ENCODE assay signal across 21 cellular contexts in the genomic region with DNA sequence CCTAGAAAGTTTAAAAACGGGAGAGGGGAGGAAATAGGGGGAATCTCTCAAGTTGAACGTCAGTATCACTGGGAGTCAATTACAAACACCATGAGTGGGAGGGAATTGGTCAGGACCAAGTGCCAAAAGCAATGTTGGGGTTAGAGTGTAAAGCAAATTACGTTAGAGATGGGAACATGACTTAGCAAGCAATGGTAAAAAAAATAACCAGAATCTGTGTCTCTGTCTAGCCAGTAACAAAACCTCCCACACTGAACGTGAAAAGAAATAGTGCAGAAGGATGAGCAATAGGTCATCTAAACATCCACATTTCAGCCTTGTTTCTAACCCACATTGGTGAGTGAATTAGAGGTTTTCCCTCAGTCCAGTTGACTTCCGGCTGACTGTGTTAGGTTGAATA.
"Had no signal": no experiment of that assay in that cellular context is flagged by ENCODE, and none has a peak within 500 bp of the region (broad histone marks: within the 10 kb centered on the region; RNA-seq: fewer than 3 reads in every experiment).

No MANE protein-coding gene starts in this region.

- H3K4me1 ChIP-seq: gastrocnemius medialis had no signal

- H3K36me3 ChIP-seq: ascending aorta, gastrocnemius medialis, neutrophil had no signal

- H3K27ac ChIP-seq: ascending aorta, epithelial cell of prostate, gastrocnemius medialis, neutrophil had no signal

- H3K9me3 Mint-ChIP-seq: activated naive CD4-positive, alpha-beta T cell treated with anti-CD3 and anti-CD28 coated beads, Interleukin-2, amount 10 ng/mL, durations not matched to agents 7 days and 5 days; effector memory CD8-positive, alpha-beta T cell; stimulated activated naive CD8-positive, alpha-beta T cell treated with anti-CD3 and anti-CD28 coated beads, Interleukin-15, amount 100 ng/mL, for 72 hours; WTC11 had no signal

- H3K9ac ChIP-seq: SK-N-SH had no signal

- H3K27me3 Mint-ChIP-seq: activated CD4-positive, alpha-beta T cell treated with anti-CD3 and anti-CD28 coated beads for 36 hours; stimulated activated naive CD8-positive, alpha-beta T cell treated with anti-CD3 and anti-CD28 coated beads, Interleukin-15, amount 100 ng/mL, for 72 hours had no signal

- H3K4me3 Mint-ChIP-seq: activated CD4-positive, alpha-beta T cell treated with anti-CD3 and anti-CD28 coated beads for 36 hours; activated CD8-positive, alpha-beta T cell treated with anti-CD3 and anti-CD28 coated beads, Interleukin-2, amount 10 ng/mL, durations not matched to agents 7 days and 5 days; activated naive CD4-positive, alpha-beta T cell treated with anti-CD3 and anti-CD28 coated beads, Interleukin-2, amount 10 ng/mL, durations not matched to agents 7 days and 5 days; effector memory CD8-positive, alpha-beta T cell; naive B cell; stimulated activated naive CD8-positive, alpha-beta T cell treated with anti-CD3 and anti-CD28 coated beads, Interleukin-15, amount 100 ng/mL, for 72 hours; T-helper 2 cell treated with Interferon-gamma antibody and Interleukin-4, amounts not matched to agents 5 μg/mL and 100 μg/mL, for 36 hours; WTC11 had no signal

- H3K27me3 ChIP-seq: ascending aorta, gastrocnemius medialis had no signal

- FAIRE-seq: TTC549 had no signal

- DNase-seq: activated CD4-positive, alpha-beta T cell treated with anti-CD3 and anti-CD28 coated beads for 36 hours; activated CD8-positive, alpha-beta T cell treated with anti-CD3 and anti-CD28 coated beads, Interleukin-2, amount 10 ng/mL, durations not matched to agents 7 days and 5 days; activated effector memory CD4-positive, alpha-beta T cell treated with Interleukin-2 at 50 U/mL for 16 hours; activated naive CD4-positive, alpha-beta T cell treated with anti-CD3 and anti-CD28 coated beads, Interleukin-2, amount 10 ng/mL, durations not matched to agents 7 days and 5 days; activated T-cell treated with anti-CD3 and anti-CD28 coated beads, Interleukin-2, amount 50 U/mL, for 48 hours; effector memory CD8-positive, alpha-beta T cell; gastrocnemius medialis; head of caudate nucleus; left ventricle myocardium superior; mucosa of descending colon; naive B cell; posterior cingulate gyrus; SK-N-SH; stimulated activated naive CD8-positive, alpha-beta T cell treated with anti-CD3 and anti-CD28 coated beads, Interleukin-15, amount 100 ng/mL, for 72 hours; trophoblast cell had no signal

- H3K9me3 ChIP-seq: ascending aorta, gastrocnemius medialis, mucosa of descending colon, neutrophil, SK-N-SH had no signal

- H3K27ac Mint-ChIP-seq: activated CD4-positive, alpha-beta T cell treated with anti-CD3 and anti-CD28 coated beads for 36 hours; activated CD8-positive, alpha-beta T cell treated with anti-CD3 and anti-CD28 coated beads, Interleukin-2, amount 10 ng/mL, durations not matched to agents 7 days and 5 days; activated naive CD4-positive, alpha-beta T cell treated with anti-CD3 and anti-CD28 coated beads, Interleukin-2, amount 10 ng/mL, durations not matched to agents 7 days and 5 days; effector memory CD8-positive, alpha-beta T cell; stimulated activated naive CD8-positive, alpha-beta T cell treated with anti-CD3 and anti-CD28 coated beads, Interleukin-15, amount 100 ng/mL, for 72 hours; T-helper 2 cell treated with Interferon-gamma antibody and Interleukin-4, amounts not matched to agents 5 μg/mL and 100 μg/mL, for 36 hours; WTC11 had no signal

- H3K4me3 ChIP-seq: ascending aorta, gastrocnemius medialis, mucosa of descending colon had no signal

- H3K4me2 ChIP-seq: SK-N-SH had no signal

- H3K36me3 Mint-ChIP-seq: activated naive CD4-positive, alpha-beta T cell treated with anti-CD3 and anti-CD28 coated beads, Interleukin-2, amount 10 ng/mL, durations not matched to agents 7 days and 5 days; naive B cell; WTC11 had no signal
